In the genomic region with DNA sequence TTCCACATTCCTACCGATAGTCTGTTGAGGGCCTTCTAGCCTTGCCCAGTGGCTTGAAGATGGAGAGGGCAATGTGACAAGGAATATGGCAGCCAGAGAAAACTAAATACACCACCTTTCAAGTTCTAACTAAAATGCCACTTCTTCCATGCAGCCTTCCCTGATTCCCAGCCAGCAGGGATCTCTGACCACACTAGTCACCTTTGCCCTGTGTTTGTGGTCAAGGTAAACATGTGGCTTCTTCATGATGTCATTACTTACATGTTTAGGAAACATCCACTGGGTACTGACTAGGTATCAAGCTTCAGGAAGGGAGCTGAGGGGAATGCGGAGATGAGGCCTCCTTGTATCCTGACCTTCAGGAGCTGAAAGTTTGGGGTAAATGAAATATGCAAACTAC, we compare ENCODE assay signal across 23 cellular contexts. TPM values are rescaled to one million over a fixed set of nuclear protein-coding genes. Genes with fewer than 3 reads are reported as not detected.
"Had no signal": no experiment of that assay in that cellular context is flagged by ENCODE, and none has a peak within 500 bp of the region (broad histone marks: within the 10 kb centered on the region; RNA-seq: fewer than 3 reads in every experiment).

No MANE protein-coding gene starts in this region.

- H3K27ac ChIP-seq: hepatocyte, pancreas, prostate gland, sigmoid colon, spleen, tibial nerve, uterus had no signal

- ATAC-seq: naive thymus-derived CD8-positive, alpha-beta T cell; pancreas; right cardiac atrium; stimulated activated effector memory CD8-positive, alpha-beta T cell treated with anti-CD3 and anti-CD28 coated beads, Interleukin-12 subunit alpha, Interleukin-12 subunit beta, amount 100 ng/mL, for 72 hours; stimulated activated naive CD8-positive, alpha-beta T cell treated with anti-CD3 and anti-CD28 coated beads, Interleukin-15, amount 100 ng/mL, for 72 hours had no signal

- FAIRE-seq: pancreas, small intestine had no signal

- H3K27me3 ChIP-seq: hepatocyte, pancreas, uterus had no signal

- DNase-seq: islet precursor cell; naive thymus-derived CD8-positive, alpha-beta T cell; nucleus accumbens; pancreas; posterior cingulate gyrus; retina; right cardiac atrium; sigmoid colon; small intestine; spleen; stimulated activated CD4-positive, alpha-beta T cell treated with anti-CD3 and anti-CD28 coated beads, Interleukin-4, amount 100 ng/mL, for 24 hours; stimulated activated naive CD4-positive, alpha-beta T cell treated with Interleukin-2 at 50 U/mL for 16 hours; stimulated activated naive CD8-positive, alpha-beta T cell treated with anti-CD3 and anti-CD28 coated beads, Interleukin-15, amount 100 ng/mL, for 72 hours; substantia nigra; uterus had no signal

- H2AFZ ChIP-seq: hepatocyte had no signal

- H3K4me3 ChIP-seq: hepatocyte, lung, pancreas, prostate gland, sigmoid colon, spleen, tibial nerve, uterus had no signal

- H3K9me3 ChIP-seq: pancreas, prostate gland, sigmoid colon, spleen, tibial nerve, uterus had no signal

- H3K4me2 ChIP-seq: hepatocyte had no signal

- H3K4me1 ChIP-seq: pancreas, prostate gland, sigmoid colon, spleen, tibial nerve, uterus had no signal

- H3K36me3 ChIP-seq: prostate gland, sigmoid colon, tibial nerve, uterus had no signal

- H3K79me2 ChIP-seq: hepatocyte had no signal

RNA-seq across cellular contexts. Expression of a gene that starts 21.6 kb away (rescaled TPM):
- total RNA-seq: osteoblast had no signal

RNA-seq across cellular contexts. Expression of a gene that starts 22.6 kb away (rescaled TPM):
- total RNA-seq: naive thymus-derived CD8-positive, alpha-beta T cell; neural crest cell; spleen; temporal lobe; tibial nerve had no signal
- polyA plus RNA-seq: naive thymus-derived CD8-positive, alpha-beta T cell; spleen had no signal

RNA-seq across cellular contexts. Expression of a gene that starts 53.6 kb away (rescaled TPM):
- total RNA-seq: naive thymus-derived CD8-positive, alpha-beta T cell; neural crest cell; spleen had no signal
- polyA plus RNA-seq: naive thymus-derived CD8-positive, alpha-beta T cell had no signal
